ENCODE assay signal across 20 cellular contexts in the genomic region with DNA sequence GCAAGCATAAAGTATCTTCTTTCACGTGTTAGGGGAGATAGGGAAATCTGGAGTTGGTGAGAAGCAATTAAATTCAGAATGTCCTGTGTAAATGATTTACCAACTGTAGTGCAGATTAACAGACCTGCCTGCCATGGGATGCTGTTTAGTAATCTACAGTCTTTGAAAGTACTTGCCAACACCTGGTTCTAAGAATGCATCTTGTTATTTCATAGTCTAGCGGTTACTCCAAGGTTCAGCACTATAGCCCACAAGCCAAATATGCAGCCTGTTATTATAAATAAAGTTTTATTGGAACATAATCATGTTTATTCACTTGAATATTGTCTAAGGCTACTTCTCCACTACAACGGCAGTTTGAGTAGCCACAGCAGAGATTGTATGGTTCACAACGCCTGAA.
"Had no signal": no experiment of that assay in that cellular context is flagged by ENCODE, and none has a peak within 500 bp of the region (broad histone marks: within the 10 kb centered on the region; RNA-seq: fewer than 3 reads in every experiment).

No MANE protein-coding gene starts in this region.

- H3K27ac ChIP-seq: ascending aorta, colonic mucosa, right atrium auricular region, suprapubic skin, transverse colon, uterus, VCaP had no signal

- H3K36me3 ChIP-seq: ascending aorta, colonic mucosa, right atrium auricular region, suprapubic skin, transverse colon, uterus had no signal

- H3K4me3 ChIP-seq: ascending aorta, colonic mucosa, lung, right atrium auricular region, suprapubic skin, transverse colon, uterus had no signal

- H3K27me3 ChIP-seq: ascending aorta, colonic mucosa, right atrium auricular region, suprapubic skin, transverse colon, uterus had no signal

- H3K9me3 ChIP-seq: ascending aorta, colonic mucosa, right atrium auricular region, suprapubic skin, transverse colon, uterus had no signal

- DNase-seq: activated CD4-positive, alpha-beta T cell treated with anti-CD3 and anti-CD28 coated beads, Interleukin-2, amount 50 U/mL, for 1 hour; activated CD4-positive, CD25-positive, alpha-beta regulatory T cell treated with anti-CD3 and anti-CD28 coated beads, Interleukin-2, amount 50 U/mL, for 72 hours; activated CD8-positive, alpha-beta memory T cell treated with anti-CD3 and anti-CD28 coated beads for 24 hours; activated CD8-positive, alpha-beta memory T cell treated with anti-CD3 and anti-CD28 coated beads, Interleukin-2, amount 50 U/mL, for 48 hours; activated gamma-delta T cell; colonic mucosa; erythroblast; foreskin melanocyte; head of caudate nucleus; nephron progenitor cell; nucleus accumbens; posterior cingulate gyrus; stimulated activated CD4-positive, alpha-beta T cell treated with anti-CD3 and anti-CD28 coated beads, Interleukin-2, amount 100 ng/mL, for 48 hours; transverse colon; uterus had no signal

- H3K4me1 ChIP-seq: colonic mucosa, uterus had no signal
